ENCODE assay signal across 20 cellular contexts in the genomic region with DNA sequence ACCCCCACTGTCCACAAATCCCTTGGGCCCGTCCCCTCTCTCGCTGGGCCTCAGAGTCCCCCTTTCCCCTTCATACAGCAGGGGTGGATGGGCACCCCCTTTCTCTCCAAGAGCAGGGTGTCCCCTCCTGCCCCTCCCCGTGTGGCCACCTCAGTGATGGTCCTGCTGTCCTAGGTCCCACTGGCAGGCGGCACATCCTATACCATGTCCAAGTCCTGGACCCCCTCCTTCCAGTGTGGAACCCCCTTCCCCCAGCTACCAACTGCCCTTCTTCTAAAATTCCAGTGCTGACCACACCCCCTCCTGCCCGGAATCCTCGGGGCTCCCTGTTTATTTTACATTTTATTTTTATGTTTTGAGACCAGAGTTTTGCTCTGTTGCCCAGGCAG. TPM values are rescaled to one million over a fixed set of nuclear protein-coding genes. Genes with fewer than 3 reads are reported as not detected.
DNase-seq lines count a peak whose midpoint lies in the region; ATAC-seq, FAIRE-seq and TF ChIP-seq lines count a peak whose summit lies in the region.
"Had no signal": no experiment of that assay in that cellular context is flagged by ENCODE, and none has a peak within 500 bp of the region (broad histone marks: within the 10 kb centered on the region; RNA-seq: fewer than 3 reads in every experiment).

No MANE protein-coding gene starts in this region.

- H3K9me3 ChIP-seq in T-helper 17 cell (ENCODE audit: control insufficient read depth, low read length, poor library complexity, severe bottlenecking) (peaks cover 6% of the 10 kb centered on the region), iPS-15b (ENCODE audit: control insufficient read depth, insufficient read depth, low read length) (no peaks in the 10 kb centered on the region), trophoblast cell (ENCODE audit: insufficient read depth, low read depth, low read length) (peaks cover 3% of the 10 kb centered on the region)

- no CpG with 5 or more reads among the region's 6 CpGs for WGBS in trophoblast cell (ENCODE audit: extremely low coverage, insufficient coverage, insufficient read length)

- H3K36me3 ChIP-seq in GM23338 (ENCODE audit: insufficient read depth) (0 out of 2 replicates have a peak, but pooled peaks cover 2% of the 10 kb centered on the region), iPS-15b (ENCODE audit: control insufficient read depth, insufficient read depth, low read length) (no peaks in the 10 kb centered on the region), trophoblast cell (ENCODE audit: control insufficient read depth in 1 of 2, insufficient read depth in 2 of 2, low read length in 2 of 2) (no peaks in the 10 kb centered on the region)
- H3K36me3 ChIP-seq: cardiac muscle cell, heart right ventricle had no signal

- peaks cover 6% of the 10 kb centered on the region for H3K79me1 ChIP-seq in trophoblast cell (ENCODE audit: low read length)

- DNase-seq in GM23338 (ENCODE audit: low spot score) (peak; percentile 44), T-helper 17 cell (no peak), trophoblast cell (no peak), ureter (ENCODE audit: low spot score) (no peak), urothelium cell line (ENCODE audit: low spot score) (no peak)
- DNase-seq: activated CD8-positive, alpha-beta T cell treated with anti-CD3 and anti-CD28 coated beads for 36 hours; DMS153; effector CD8-positive, alpha-beta T cell; Karpas-422; mucosa of descending colon; NCI-H1048; NCI-H2081 treated with DMSO at 0.1 percent for 48 hours; NCI-H510A treated with DMSO at 0.1 percent for 48 hours; stimulated activated CD4-positive, alpha-beta T cell treated with anti-CD3 and anti-CD28 coated beads, Interleukin-1b, Interleukin-23, amount 100 ng/mL, for 48 hours had no signal

- H3K9me3 Mint-ChIP-seq in GM23338 = peaks cover 24% of the 10 kb centered on the region

- H3K9me2 ChIP-seq in GM23338 (ENCODE audit: insufficient read depth) = no peaks in the 10 kb centered on the region

- peak overlapping the region; percentile 43 for H4K8ac ChIP-seq in trophoblast cell (ENCODE audit: low read depth, low read length)

- no peak overlapping the region for H2BK12ac ChIP-seq in trophoblast cell (ENCODE audit: low read length)

- H3K27ac ChIP-seq in GM23338 (ENCODE audit: low read depth) (no peak overlapping the region), trophoblast cell (ENCODE audit: low read depth, low read length) (no peak overlapping the region)
- H3K27ac ChIP-seq: cardiac muscle cell, parathyroid adenoma had no signal

- H4K12ac ChIP-seq in trophoblast cell (ENCODE audit: low read depth, low read length) = no peak overlapping the region

- H3K4ac ChIP-seq in trophoblast cell (ENCODE audit: low read depth, low read length) = no peak overlapping the region

- H3K23ac ChIP-seq in trophoblast cell (ENCODE audit: low read length) = no peak overlapping the region

- TF ChIP-seq CTCF in GM23338 (conservative IDR thresholded peaks at IDR 0.05; ENCODE audit: low read depth in 2 of 2) = no peak

- H3K36me3 Mint-ChIP-seq in GM23338 (ENCODE audit: low read depth) = peaks cover 25% of the 10 kb centered on the region
- H3K36me3 Mint-ChIP-seq in T-helper 17 cell (ENCODE audit: low read depth) = peaks cover 6% of the 10 kb centered on the region

- FAIRE-seq in urothelium cell line (lab: Jason Lieb, UNC) = no peak
- FAIRE-seq: GM12891 had no signal

- H2BK5ac ChIP-seq in trophoblast cell (ENCODE audit: low read depth, low read length, poor library complexity) = no peak overlapping the region

- H3K4me1 Mint-ChIP-seq in GM23338 = peaks cover 5% of the 10 kb centered on the region; the same call in 2 of the 3 replicates
- peaks cover 12% of the 10 kb centered on the region for H3K4me1 Mint-ChIP-seq in T-helper 17 cell

- H3K79me2 ChIP-seq in GM23338 (replicated peaks; ENCODE audit: insufficient read depth) = peaks cover 10% of the 10 kb centered on the region
- no peaks in the 10 kb centered on the region for H3K79me2 ChIP-seq in trophoblast cell (ENCODE audit: control insufficient read depth, insufficient read depth, low read length, poor library complexity)
- H3K79me2 ChIP-seq: parathyroid adenoma had no signal

- H3K4me3 ChIP-seq in GM23338 (peak overlapping the region; percentile 93), iPS-15b (ENCODE audit: low read depth, low read length) (peak overlapping the region; percentile 33), trophoblast cell (ENCODE audit: low read depth, low read length) (no peak overlapping the region)
- H3K4me3 ChIP-seq: mucosa of descending colon had no signal

- H3K4me1 ChIP-seq in GM23338 (ENCODE audit: insufficient read depth) (peaks cover 12% of the 10 kb centered on the region), iPS-15b (ENCODE audit: control insufficient read depth, insufficient read depth, low read length) (peaks cover 4% of the 10 kb centered on the region), trophoblast cell (ENCODE audit: control insufficient read depth in 1 of 2, insufficient read depth in 2 of 2, low read length in 2 of 2) (peaks cover 11 to 18% of the 10 kb centered on the region in 2 experiments)
- H3K4me1 ChIP-seq: parathyroid adenoma had no signal

- no peak overlapping the region for H2AK5ac ChIP-seq in trophoblast cell (ENCODE audit: low read length)

- H3K4me3 Mint-ChIP-seq in GM23338 (peak overlapping the region; percentile 59), T-helper 17 cell (peak overlapping the region; percentile 86)
- H3K4me3 Mint-ChIP-seq: activated CD8-positive, alpha-beta T cell treated with anti-CD3 and anti-CD28 coated beads for 36 hours had no signal

- H4K20me1 ChIP-seq in GM23338 (replicated peaks; ENCODE audit: insufficient read depth) = no peaks in the 10 kb centered on the region; the same call in 1 of the 2 replicates

- no peaks in the 10 kb centered on the region for H3F3A ChIP-seq in GM23338 (replicated peaks; ENCODE audit: low read depth)

- H3K27me3 Mint-ChIP-seq in GM23338 (ENCODE audit: insufficient read depth, low read depth, poor library complexity) = peaks cover 21% of the 10 kb centered on the region
- peaks cover 42% of the 10 kb centered on the region for H3K27me3 Mint-ChIP-seq in T-helper 17 cell

- H3K4me2 ChIP-seq in GM23338 (peak overlapping the region; percentile 79), trophoblast cell (ENCODE audit: low read length) (no peak overlapping the region)

- H4K91ac ChIP-seq in trophoblast cell (ENCODE audit: low read depth, low read length) = no peak overlapping the region

- H3K27ac Mint-ChIP-seq in GM23338 (no peak overlapping the region), T-helper 17 cell (no peak overlapping the region)
- H3K27ac Mint-ChIP-seq: activated CD8-positive, alpha-beta T cell treated with anti-CD3 and anti-CD28 coated beads for 36 hours had no signal

- H3K18ac ChIP-seq in trophoblast cell (ENCODE audit: low read length) = no peak overlapping the region

- H2AFZ ChIP-seq in GM23338 (peak overlapping the region; percentile 74), trophoblast cell (ENCODE audit: insufficient read depth, low read length, poor library complexity) (no peak overlapping the region)
- H2AFZ ChIP-seq: parathyroid adenoma had no signal

- no peak overlapping the region for H3K14ac ChIP-seq in trophoblast cell (ENCODE audit: low read length)

- H3K27me3 ChIP-seq in GM23338 (ENCODE audit: insufficient read depth) (peaks cover 10% of the 10 kb centered on the region; the same call in 1 of the 2 replicates), iPS-15b (ENCODE audit: control insufficient read depth, insufficient read depth, low read length) (no peaks in the 10 kb centered on the region), trophoblast cell (ENCODE audit: insufficient read depth, low read length) (no peaks in the 10 kb centered on the region)

- ATAC-seq in GM23338 (no peak; the same call in 2 of the 3 replicates), T-helper 17 cell (no peak), GM18498 (IDR thresholded peaks at IDR 0.05; ENCODE audit: unreplicated experiment) (no peak)
- ATAC-seq: activated CD8-positive, alpha-beta T cell treated with anti-CD3 and anti-CD28 coated beads for 36 hours had no signal

- H3K9ac ChIP-seq in iPS-15b (ENCODE audit: low read depth, low read length) = no peak overlapping the region
- H3K9ac ChIP-seq in trophoblast cell (ENCODE audit: low read length) = no peak overlapping the region
- H3K9ac ChIP-seq: parathyroid adenoma had no signal

- no peak overlapping the region for H2BK120ac ChIP-seq in trophoblast cell (ENCODE audit: insufficient read depth, low read length, poor library complexity)

TF ChIP-seq in GM23338, 12 proteins besides CTCF, POLR2A, EP300 and RAD21:
- no peak for TF ChIP-seq NANOG (IDR thresholded peaks at IDR 0.05; ENCODE audit: borderline replicate concordance)
- TF ChIP-seq EZH2 (IDR thresholded peaks at IDR 0.05; ENCODE audit: low read depth, unreplicated experiment) = no peak
- no peak for TF ChIP-seq POLR2AphosphoS5 (IDR thresholded peaks at IDR 0.05; ENCODE audit: low read depth)
- no peak for TF ChIP-seq ZNF114 (CRISPR knock-in tag; IDR thresholded peaks at IDR 0.05)

RNA-seq across cellular contexts. Expression of a gene that starts 0.8 kb away (rescaled TPM):
- 11.8 and 14.1 TPM in 2 replicates for total RNA-seq in GM23338 (2014; rRNA removed; shearing (Covaris generic))
- 4.4 and 4.6 TPM in 2 replicates for polyA plus RNA-seq in GM23338 (2016; fragmentation: Nextera tagmentation; extraction: Ambion mirVana)
- 1 to 10 TPM; 1.1 to 3.3 TPM for total RNA-seq in T-helper 17 cell
- polyA plus RNA-seq in trophoblast cell (2013) = 4.6 and 4.8 TPM in 2 replicates
- total RNA-seq in ureter = 51.8 TPM
- total RNA-seq: activated CD8-positive, alpha-beta T cell treated with anti-CD3 and anti-CD28 coated beads for 36 hours had no signal

RNA-seq across cellular contexts. Expression of a gene that starts 47.8 kb away (rescaled TPM):
- 10.6 and 11.1 TPM in 2 replicates for total RNA-seq in GM23338 (2014; rRNA removed; shearing (Covaris generic))
- polyA plus RNA-seq in GM23338 (2016; fragmentation: Nextera tagmentation; extraction: Ambion mirVana) = 33.3 and 35.5 TPM in 2 replicates
- 10 to 100 TPM; 18.4 to 26.2 TPM for total RNA-seq in T-helper 17 cell
- 31.7 and 32.6 TPM in 2 replicates for polyA plus RNA-seq in trophoblast cell (2013)
- total RNA-seq in ureter = 10.8 TPM

RNA-seq across cellular contexts. Expression of a gene that starts 48.2 kb away (rescaled TPM):
- 61.3 and 65.6 TPM in 2 replicates for total RNA-seq in GM23338 (2014; rRNA removed; shearing (Covaris generic))
- polyA plus RNA-seq in GM23338 (2016; fragmentation: Nextera tagmentation; extraction: Ambion mirVana) = 28.7 and 29.0 TPM in 2 replicates
- total RNA-seq in T-helper 17 cell (100 to 1,000 TPM; 202 to 220 TPM), ureter (77.3 TPM)
- polyA plus RNA-seq in trophoblast cell (2013) = 64.1 and 65.1 TPM in 2 replicates
